Comparison of ENCODE assay signal across 1 cellular context in the genomic region with DNA sequence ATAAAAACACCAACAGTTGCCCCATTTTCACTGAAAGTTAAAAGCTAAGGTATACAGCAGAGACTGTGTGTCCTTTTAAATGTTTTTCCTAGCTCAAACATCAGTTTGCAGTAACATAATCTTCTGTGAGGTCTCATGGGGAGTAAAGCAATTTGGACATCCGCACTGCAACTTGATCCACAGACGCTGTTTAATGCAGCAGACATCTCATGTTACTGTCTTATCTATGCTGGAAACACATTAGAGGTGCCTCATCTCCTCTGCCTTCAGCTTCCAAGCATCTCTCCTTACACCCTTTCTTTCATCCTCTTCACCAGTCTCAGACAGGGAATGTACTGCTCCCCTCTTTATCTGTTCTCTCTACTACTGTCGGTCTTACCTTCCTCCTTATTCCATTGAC.
TF ChIP-seq lines count a peak whose summit lies in the region.

No MANE protein-coding gene starts in this region.

TF ChIP-seq in A549, 52 proteins besides CTCF, POLR2A, EP300 and RAD21 (continued from another document):
- TF ChIP-seq RCOR1 (IDR thresholded peaks at IDR 0.05; ENCODE audit: low read depth, low read length), result no peak
- TF ChIP-seq, protein P1, sequence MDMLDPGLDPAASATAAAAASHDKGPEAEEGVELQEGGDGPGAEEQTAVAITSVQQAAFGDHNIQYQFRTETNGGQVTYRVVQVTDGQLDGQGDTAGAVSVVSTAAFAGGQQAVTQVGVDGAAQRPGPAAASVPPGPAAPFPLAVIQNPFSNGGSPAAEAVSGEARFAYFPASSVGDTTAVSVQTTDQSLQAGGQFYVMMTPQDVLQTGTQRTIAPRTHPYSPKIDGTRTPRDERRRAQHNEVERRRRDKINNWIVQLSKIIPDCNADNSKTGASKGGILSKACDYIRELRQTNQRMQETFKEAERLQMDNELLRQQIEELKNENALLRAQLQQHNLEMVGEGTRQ (IDR thresholded peaks at IDR 0.05), result no peak
- no peak for TF ChIP-seq BHLHE40 (IDR thresholded peaks at IDR 0.05; ENCODE audit: low read depth, low read length)
- no peak for TF ChIP-seq ZSCAN20 (CRISPR knock-in tag; IDR thresholded peaks at IDR 0.05)
- TF ChIP-seq, protein P2, sequence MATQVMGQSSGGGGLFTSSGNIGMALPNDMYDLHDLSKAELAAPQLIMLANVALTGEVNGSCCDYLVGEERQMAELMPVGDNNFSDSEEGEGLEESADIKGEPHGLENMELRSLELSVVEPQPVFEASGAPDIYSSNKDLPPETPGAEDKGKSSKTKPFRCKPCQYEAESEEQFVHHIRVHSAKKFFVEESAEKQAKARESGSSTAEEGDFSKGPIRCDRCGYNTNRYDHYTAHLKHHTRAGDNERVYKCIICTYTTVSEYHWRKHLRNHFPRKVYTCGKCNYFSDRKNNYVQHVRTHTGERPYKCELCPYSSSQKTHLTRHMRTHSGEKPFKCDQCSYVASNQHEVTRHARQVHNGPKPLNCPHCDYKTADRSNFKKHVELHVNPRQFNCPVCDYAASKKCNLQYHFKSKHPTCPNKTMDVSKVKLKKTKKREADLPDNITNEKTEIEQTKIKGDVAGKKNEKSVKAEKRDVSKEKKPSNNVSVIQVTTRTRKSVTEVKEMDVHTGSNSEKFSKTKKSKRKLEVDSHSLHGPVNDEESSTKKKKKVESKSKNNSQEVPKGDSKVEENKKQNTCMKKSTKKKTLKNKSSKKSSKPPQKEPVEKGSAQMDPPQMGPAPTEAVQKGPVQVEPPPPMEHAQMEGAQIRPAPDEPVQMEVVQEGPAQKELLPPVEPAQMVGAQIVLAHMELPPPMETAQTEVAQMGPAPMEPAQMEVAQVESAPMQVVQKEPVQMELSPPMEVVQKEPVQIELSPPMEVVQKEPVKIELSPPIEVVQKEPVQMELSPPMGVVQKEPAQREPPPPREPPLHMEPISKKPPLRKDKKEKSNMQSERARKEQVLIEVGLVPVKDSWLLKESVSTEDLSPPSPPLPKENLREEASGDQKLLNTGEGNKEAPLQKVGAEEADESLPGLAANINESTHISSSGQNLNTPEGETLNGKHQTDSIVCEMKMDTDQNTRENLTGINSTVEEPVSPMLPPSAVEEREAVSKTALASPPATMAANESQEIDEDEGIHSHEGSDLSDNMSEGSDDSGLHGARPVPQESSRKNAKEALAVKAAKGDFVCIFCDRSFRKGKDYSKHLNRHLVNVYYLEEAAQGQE (IDR thresholded peaks at IDR 0.05), result no peak
- TF ChIP-seq KDM1A (IDR thresholded peaks at IDR 0.05; ENCODE audit: low read depth), result no peak
- no peak for TF ChIP-seq HOXB5 (CRISPR knock-in tag; IDR thresholded peaks at IDR 0.05)
- TF ChIP-seq CHD2 (IDR thresholded peaks at IDR 0.05; ENCODE audit: low read length, partially characterized antibody), result no peak
- no peak for TF ChIP-seq POLR2AphosphoS2 (conservative IDR thresholded peaks at IDR 0.05; ENCODE audit: low read length)
- TF ChIP-seq FOSL2 (IDR thresholded peaks at IDR 0.05), result no peak
- TF ChIP-seq FOSL2 (CRISPR knock-in tag; IDR thresholded peaks at IDR 0.05), result no peak
- TF ChIP-seq, protein P3, sequence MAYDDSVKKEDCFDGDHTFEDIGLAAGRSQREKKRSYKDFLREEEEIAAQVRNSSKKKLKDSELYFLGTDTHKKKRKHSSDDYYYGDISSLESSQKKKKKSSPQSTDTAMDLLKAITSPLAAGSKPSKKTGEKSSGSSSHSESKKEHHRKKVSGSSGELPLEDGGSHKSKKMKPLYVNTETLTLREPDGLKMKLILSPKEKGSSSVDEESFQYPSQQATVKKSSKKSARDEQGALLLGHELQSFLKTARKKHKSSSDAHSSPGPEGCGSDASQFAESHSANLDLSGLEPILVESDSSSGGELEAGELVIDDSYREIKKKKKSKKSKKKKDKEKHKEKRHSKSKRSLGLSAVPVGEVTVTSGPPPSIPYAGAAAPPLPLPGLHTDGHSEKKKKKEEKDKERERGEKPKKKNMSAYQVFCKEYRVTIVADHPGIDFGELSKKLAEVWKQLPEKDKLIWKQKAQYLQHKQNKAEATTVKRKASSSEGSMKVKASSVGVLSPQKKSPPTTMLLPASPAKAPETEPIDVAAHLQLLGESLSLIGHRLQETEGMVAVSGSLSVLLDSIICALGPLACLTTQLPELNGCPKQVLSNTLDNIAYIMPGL (CRISPR knock-in tag; IDR thresholded peaks at IDR 0.05; ENCODE audit: borderline replicate concordance), result no peak
- TF ChIP-seq JUNB (IDR thresholded peaks at IDR 0.05), result no peak
- no peak for TF ChIP-seq NFE2L2 (conservative IDR thresholded peaks at IDR 0.05; ENCODE audit: low read length)
TF ChIP-seq in A549: peak in this region for 0.
